1 cellular context compared by ENCODE assay signal in the genomic region with DNA sequence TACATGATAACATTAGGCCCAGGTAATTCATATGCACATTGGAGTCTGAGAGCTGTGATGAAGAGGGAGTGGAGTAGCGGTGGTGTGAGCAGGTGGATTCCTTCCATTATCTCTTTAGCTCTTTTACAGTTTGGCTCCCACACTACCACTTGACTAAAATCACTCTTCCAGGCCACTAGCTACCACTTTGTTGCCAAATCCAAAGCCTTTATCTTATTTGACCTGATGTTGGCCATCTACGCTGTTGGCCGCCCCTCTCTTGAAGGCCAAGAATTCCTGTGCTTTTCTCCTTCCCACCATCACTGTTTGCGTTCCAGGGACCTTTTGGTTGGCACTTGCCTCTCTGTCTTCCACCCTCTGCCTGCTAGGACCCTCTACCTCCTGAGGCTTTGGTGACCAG.
TF ChIP-seq lines count a peak whose summit lies in the region.

No MANE protein-coding gene starts in this region.

TF ChIP-seq in K562, 482 proteins besides CTCF, POLR2A, EP300 and RAD21 (continued from another document):
- TF ChIP-seq, protein P1, sequence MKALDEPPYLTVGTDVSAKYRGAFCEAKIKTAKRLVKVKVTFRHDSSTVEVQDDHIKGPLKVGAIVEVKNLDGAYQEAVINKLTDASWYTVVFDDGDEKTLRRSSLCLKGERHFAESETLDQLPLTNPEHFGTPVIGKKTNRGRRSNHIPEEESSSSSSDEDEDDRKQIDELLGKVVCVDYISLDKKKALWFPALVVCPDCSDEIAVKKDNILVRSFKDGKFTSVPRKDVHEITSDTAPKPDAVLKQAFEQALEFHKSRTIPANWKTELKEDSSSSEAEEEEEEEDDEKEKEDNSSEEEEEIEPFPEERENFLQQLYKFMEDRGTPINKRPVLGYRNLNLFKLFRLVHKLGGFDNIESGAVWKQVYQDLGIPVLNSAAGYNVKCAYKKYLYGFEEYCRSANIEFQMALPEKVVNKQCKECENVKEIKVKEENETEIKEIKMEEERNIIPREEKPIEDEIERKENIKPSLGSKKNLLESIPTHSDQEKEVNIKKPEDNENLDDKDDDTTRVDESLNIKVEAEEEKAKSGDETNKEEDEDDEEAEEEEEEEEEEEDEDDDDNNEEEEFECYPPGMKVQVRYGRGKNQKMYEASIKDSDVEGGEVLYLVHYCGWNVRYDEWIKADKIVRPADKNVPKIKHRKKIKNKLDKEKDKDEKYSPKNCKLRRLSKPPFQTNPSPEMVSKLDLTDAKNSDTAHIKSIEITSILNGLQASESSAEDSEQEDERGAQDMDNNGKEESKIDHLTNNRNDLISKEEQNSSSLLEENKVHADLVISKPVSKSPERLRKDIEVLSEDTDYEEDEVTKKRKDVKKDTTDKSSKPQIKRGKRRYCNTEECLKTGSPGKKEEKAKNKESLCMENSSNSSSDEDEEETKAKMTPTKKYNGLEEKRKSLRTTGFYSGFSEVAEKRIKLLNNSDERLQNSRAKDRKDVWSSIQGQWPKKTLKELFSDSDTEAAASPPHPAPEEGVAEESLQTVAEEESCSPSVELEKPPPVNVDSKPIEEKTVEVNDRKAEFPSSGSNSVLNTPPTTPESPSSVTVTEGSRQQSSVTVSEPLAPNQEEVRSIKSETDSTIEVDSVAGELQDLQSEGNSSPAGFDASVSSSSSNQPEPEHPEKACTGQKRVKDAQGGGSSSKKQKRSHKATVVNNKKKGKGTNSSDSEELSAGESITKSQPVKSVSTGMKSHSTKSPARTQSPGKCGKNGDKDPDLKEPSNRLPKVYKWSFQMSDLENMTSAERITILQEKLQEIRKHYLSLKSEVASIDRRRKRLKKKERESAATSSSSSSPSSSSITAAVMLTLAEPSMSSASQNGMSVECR (CRISPR knock-in tag; IDR thresholded peaks at IDR 0.05): no peak
- TF ChIP-seq CBFA2T3 (IDR thresholded peaks at IDR 0.05) (peak; percentile 62), ILF3 (IDR thresholded peaks at IDR 0.05; ENCODE audit: borderline replicate concordance) (no peak), TCF7 (IDR thresholded peaks at IDR 0.05; ENCODE audit: borderline replicate concordance) (no peak), ZNF274 (IDR thresholded peaks at IDR 0.05; ENCODE audit: borderline replicate concordance, low read depth, low read length) (no peak)
- TF ChIP-seq, protein P2, sequence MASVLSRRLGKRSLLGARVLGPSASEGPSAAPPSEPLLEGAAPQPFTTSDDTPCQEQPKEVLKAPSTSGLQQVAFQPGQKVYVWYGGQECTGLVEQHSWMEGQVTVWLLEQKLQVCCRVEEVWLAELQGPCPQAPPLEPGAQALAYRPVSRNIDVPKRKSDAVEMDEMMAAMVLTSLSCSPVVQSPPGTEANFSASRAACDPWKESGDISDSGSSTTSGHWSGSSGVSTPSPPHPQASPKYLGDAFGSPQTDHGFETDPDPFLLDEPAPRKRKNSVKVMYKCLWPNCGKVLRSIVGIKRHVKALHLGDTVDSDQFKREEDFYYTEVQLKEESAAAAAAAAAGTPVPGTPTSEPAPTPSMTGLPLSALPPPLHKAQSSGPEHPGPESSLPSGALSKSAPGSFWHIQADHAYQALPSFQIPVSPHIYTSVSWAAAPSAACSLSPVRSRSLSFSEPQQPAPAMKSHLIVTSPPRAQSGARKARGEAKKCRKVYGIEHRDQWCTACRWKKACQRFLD (CRISPR knock-in tag; IDR thresholded peaks at IDR 0.05): no peak
